In the genomic region with DNA sequence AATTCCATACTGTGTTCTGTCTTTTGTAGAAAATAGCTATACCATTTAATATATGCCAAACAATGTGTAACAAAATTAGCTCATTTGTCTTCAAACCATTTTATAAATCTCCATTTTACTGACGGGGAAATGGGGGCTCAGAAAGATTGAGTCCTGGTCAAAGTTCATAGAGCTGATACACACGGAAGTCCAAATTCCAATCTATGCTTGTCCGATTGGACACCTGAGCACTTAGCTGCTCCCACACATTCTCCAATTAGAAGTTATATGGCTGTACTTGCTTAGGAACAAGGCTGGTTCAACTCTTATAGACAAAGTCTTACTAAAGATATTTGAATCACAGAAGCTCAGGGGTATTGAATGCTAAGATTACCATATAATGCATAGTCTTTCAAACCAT, we compare ENCODE assay signal across 2 cellular contexts.
A peak's percentile ranks its signal among the peaks of the same experiment; 100 is the strongest.
TF ChIP-seq lines count a peak whose summit lies in the region.

No MANE protein-coding gene starts in this region.

TF ChIP-seq in IMR-90, 13 proteins besides CTCF, POLR2A, EP300 and RAD21:
- TF ChIP-seq, protein P1, sequence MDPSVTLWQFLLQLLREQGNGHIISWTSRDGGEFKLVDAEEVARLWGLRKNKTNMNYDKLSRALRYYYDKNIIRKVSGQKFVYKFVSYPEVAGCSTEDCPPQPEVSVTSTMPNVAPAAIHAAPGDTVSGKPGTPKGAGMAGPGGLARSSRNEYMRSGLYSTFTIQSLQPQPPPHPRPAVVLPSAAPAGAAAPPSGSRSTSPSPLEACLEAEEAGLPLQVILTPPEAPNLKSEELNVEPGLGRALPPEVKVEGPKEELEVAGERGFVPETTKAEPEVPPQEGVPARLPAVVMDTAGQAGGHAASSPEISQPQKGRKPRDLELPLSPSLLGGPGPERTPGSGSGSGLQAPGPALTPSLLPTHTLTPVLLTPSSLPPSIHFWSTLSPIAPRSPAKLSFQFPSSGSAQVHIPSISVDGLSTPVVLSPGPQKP (IDR thresholded peaks at IDR 0.05; ENCODE audit: borderline replicate concordance, low read depth, low read length) = no peak
- TF ChIP-seq BHLHE40 (IDR thresholded peaks at IDR 0.05; ENCODE audit: low read depth, low read length) (no peak), RFX5 (IDR thresholded peaks at IDR 0.05; ENCODE audit: low read depth, low read length) (no peak)
- TF ChIP-seq, protein P2, sequence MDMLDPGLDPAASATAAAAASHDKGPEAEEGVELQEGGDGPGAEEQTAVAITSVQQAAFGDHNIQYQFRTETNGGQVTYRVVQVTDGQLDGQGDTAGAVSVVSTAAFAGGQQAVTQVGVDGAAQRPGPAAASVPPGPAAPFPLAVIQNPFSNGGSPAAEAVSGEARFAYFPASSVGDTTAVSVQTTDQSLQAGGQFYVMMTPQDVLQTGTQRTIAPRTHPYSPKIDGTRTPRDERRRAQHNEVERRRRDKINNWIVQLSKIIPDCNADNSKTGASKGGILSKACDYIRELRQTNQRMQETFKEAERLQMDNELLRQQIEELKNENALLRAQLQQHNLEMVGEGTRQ (IDR thresholded peaks at IDR 0.05; ENCODE audit: low read depth, low read length) = no peak
TF ChIP-seq in IMR-90: peak in this region for 0.

TF ChIP-seq in liver, 16 proteins besides CTCF, POLR2A, EP300 and RAD21 (continued from another document):
- TF ChIP-seq, protein P3, sequence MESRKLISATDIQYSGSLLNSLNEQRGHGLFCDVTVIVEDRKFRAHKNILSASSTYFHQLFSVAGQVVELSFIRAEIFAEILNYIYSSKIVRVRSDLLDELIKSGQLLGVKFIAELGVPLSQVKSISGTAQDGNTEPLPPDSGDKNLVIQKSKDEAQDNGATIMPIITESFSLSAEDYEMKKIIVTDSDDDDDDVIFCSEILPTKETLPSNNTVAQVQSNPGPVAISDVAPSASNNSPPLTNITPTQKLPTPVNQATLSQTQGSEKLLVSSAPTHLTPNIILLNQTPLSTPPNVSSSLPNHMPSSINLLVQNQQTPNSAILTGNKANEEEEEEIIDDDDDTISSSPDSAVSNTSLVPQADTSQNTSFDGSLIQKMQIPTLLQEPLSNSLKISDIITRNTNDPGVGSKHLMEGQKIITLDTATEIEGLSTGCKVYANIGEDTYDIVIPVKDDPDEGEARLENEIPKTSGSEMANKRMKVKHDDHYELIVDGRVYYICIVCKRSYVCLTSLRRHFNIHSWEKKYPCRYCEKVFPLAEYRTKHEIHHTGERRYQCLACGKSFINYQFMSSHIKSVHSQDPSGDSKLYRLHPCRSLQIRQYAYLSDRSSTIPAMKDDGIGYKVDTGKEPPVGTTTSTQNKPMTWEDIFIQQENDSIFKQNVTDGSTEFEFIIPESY (IDR thresholded peaks at IDR 0.05) = no peak
- no peak for TF ChIP-seq FOXA1 (IDR thresholded peaks at IDR 0.05)
- TF ChIP-seq SP1 (IDR thresholded peaks at IDR 0.05) = peak; percentile 81
- TF ChIP-seq, protein P4, sequence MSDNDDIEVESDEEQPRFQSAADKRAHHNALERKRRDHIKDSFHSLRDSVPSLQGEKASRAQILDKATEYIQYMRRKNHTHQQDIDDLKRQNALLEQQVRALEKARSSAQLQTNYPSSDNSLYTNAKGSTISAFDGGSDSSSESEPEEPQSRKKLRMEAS (IDR thresholded peaks at IDR 0.05) = no peak
- TF ChIP-seq, protein P5, sequence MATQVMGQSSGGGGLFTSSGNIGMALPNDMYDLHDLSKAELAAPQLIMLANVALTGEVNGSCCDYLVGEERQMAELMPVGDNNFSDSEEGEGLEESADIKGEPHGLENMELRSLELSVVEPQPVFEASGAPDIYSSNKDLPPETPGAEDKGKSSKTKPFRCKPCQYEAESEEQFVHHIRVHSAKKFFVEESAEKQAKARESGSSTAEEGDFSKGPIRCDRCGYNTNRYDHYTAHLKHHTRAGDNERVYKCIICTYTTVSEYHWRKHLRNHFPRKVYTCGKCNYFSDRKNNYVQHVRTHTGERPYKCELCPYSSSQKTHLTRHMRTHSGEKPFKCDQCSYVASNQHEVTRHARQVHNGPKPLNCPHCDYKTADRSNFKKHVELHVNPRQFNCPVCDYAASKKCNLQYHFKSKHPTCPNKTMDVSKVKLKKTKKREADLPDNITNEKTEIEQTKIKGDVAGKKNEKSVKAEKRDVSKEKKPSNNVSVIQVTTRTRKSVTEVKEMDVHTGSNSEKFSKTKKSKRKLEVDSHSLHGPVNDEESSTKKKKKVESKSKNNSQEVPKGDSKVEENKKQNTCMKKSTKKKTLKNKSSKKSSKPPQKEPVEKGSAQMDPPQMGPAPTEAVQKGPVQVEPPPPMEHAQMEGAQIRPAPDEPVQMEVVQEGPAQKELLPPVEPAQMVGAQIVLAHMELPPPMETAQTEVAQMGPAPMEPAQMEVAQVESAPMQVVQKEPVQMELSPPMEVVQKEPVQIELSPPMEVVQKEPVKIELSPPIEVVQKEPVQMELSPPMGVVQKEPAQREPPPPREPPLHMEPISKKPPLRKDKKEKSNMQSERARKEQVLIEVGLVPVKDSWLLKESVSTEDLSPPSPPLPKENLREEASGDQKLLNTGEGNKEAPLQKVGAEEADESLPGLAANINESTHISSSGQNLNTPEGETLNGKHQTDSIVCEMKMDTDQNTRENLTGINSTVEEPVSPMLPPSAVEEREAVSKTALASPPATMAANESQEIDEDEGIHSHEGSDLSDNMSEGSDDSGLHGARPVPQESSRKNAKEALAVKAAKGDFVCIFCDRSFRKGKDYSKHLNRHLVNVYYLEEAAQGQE (IDR thresholded peaks at IDR 0.05) = no peak
- TF ChIP-seq TAF1 (conservative IDR thresholded peaks at IDR 0.05) = no peak
- no peak for TF ChIP-seq FOXA2 (IDR thresholded peaks at IDR 0.05)
- TF ChIP-seq, protein P6, sequence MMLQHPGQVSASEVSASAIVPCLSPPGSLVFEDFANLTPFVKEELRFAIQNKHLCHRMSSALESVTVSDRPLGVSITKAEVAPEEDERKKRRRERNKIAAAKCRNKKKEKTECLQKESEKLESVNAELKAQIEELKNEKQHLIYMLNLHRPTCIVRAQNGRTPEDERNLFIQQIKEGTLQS (IDR thresholded peaks at IDR 0.05) = no peak
- TF ChIP-seq HNF4G (IDR thresholded peaks at IDR 0.05) = peak; percentile 78
TF ChIP-seq in liver: peak in this region for 4.
